25 cellular contexts compared by ENCODE assay signal in the genomic region with DNA sequence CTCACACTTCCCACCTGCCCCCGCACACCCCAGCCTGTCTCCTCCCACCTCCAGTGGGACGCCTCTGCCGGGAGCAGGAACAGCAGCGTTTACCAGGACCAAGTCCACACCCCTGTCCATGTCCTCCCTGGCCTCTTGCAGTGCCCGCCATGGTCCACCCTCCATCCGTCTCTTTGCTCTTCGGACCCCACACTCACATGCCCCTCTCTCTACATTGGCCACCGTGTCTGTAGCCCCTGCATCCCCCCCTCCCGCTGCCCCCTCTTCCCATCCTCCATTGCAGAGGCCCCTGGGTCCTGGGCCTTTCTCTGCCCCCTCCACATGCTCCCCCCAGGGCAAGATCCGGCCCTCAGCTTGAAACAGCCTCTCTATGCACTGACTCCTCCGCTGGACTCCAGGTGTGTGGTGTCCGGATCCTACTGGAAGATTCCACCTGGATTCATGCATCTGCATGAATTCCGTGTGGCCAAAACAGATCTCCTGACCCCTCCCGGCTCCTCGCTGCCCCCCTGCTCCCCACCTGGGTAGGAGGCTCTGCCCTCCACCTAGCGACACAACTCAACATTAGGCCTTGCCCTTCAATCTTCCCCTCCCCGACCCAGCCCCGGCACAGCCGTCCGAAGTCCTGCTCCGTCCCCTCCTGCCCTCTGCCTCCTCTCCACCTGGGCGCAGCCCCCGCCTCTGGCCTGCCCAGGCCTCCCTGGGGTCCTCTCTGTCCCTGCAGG.
"Had no signal": no experiment of that assay in that cellular context is flagged by ENCODE, and none has a peak within 500 bp of the region (broad histone marks: within the 10 kb centered on the region; RNA-seq: fewer than 3 reads in every experiment).

No MANE protein-coding gene starts in this region.

- H3K4me3 ChIP-seq: coronary artery, dorsolateral prefrontal cortex, gastrocnemius medialis, hepatocyte, mucosa of descending colon, ovary, prostate gland, suprapubic skin, tibial artery had no signal

- H3K27ac ChIP-seq: coronary artery, dorsolateral prefrontal cortex, gastrocnemius medialis, hepatocyte, neutrophil, ovary, prostate gland, suprapubic skin, tibial artery had no signal

- H3K27me3 ChIP-seq: ovary had no signal

- H3K4me1 ChIP-seq: gastrocnemius medialis, prostate gland had no signal

- ATAC-seq: activated naive CD8-positive, alpha-beta T cell treated with anti-CD3 and anti-CD28 coated beads, Interleukin-2, amount 50 U/mL, for 24 hours; gastrocnemius medialis; left colon; mucosa of descending colon; natural killer cell treated with Interleukin-12 subunit alpha and Interleukin-12 subunit beta and Interleukin-15 and Interleukin-18, amount 100 ng/mL, for 72 hours had no signal

- DNase-seq: activated CD4-positive, alpha-beta memory T cell treated with anti-CD3 and anti-CD28 coated beads, Interleukin-2, amount 10 ng/mL, durations not matched to agents 7 days and 5 days; activated CD4-positive, alpha-beta T cell treated with anti-CD3 and anti-CD28 coated beads for 1 hour; activated CD4-positive, alpha-beta T cell treated with anti-CD3 and anti-CD28 coated beads, Interleukin-2, amount 10 ng/mL, durations not matched to agents 7 days and 5 days; activated CD8-positive, alpha-beta memory T cell treated with anti-CD3 and anti-CD28 coated beads, Interleukin-2, amount 50 U/mL, for 48 hours; activated naive CD8-positive, alpha-beta T cell treated with anti-CD3 and anti-CD28 coated beads, Interleukin-2, amount 50 U/mL, for 24 hours; activated T-cell treated with anti-CD3 and anti-CD28 coated beads, Interleukin-2, amount 50 U/mL, for 48 hours; effector memory CD4-positive, alpha-beta T cell; erythroblast; gastrocnemius medialis; islet precursor cell; left colon; ovary; stimulated activated naive CD4-positive, alpha-beta T cell; T-helper 9 cell; tibial artery had no signal

- H3K79me2 ChIP-seq: hepatocyte had no signal

- H3K4me2 ChIP-seq: hepatocyte had no signal

- FAIRE-seq: bronchial epithelial cell, TTC549 had no signal

- H3K9me3 ChIP-seq: gastrocnemius medialis, mucosa of descending colon, neutrophil, ovary, prostate gland, suprapubic skin, tibial artery had no signal

- H2AFZ ChIP-seq: hepatocyte had no signal

- H3K36me3 ChIP-seq: gastrocnemius medialis, neutrophil, ovary, prostate gland, suprapubic skin, tibial artery had no signal
